Comparison of ENCODE assay signal across 1 cellular context in the genomic region with DNA sequence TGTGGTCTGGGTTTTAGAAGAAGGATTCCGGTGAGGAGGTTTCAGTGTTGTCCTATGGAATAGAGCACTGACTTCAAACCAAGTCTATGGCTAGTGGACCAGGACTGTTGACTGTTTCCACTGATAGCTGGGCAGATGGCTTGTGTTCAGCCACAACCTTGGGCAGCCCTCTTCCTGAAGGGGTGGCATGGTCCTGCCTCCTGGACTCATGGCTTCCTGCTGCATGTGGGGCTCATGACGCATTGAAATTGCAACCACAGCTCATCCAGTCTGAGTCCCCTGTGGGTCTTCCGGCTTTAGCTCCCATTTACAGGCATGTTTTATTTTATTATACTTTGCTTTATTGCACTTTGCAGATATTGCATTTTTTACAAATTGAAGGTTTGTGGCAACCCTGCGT.
TF ChIP-seq lines count a peak whose summit lies in the region.

No MANE protein-coding gene starts in this region.

TF ChIP-seq in K562, 482 proteins besides CTCF, POLR2A, EP300 and RAD21 (continued from another document and continues in another):
- TF ChIP-seq, protein P1, sequence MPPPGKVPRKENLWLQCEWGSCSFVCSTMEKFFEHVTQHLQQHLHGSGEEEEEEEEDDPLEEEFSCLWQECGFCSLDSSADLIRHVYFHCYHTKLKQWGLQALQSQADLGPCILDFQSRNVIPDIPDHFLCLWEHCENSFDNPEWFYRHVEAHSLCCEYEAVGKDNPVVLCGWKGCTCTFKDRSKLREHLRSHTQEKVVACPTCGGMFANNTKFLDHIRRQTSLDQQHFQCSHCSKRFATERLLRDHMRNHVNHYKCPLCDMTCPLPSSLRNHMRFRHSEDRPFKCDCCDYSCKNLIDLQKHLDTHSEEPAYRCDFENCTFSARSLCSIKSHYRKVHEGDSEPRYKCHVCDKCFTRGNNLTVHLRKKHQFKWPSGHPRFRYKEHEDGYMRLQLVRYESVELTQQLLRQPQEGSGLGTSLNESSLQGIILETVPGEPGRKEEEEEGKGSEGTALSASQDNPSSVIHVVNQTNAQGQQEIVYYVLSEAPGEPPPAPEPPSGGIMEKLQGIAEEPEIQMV (tag; conservative IDR thresholded peaks at IDR 0.05; ENCODE audit: low read depth) = no peak
- TF ChIP-seq PRPF4 (IDR thresholded peaks at IDR 0.05; ENCODE audit: insufficient read depth, low read depth, low read length, poor library complexity, severe bottlenecking) (no peak), ZNF444 (CRISPR knock-in tag; IDR thresholded peaks at IDR 0.05) (no peak), U2AF1 (optimal IDR thresholded peaks at IDR 0.05; ENCODE audit: low read depth, low read length) (no peak), TEAD4 (IDR thresholded peaks at IDR 0.05; ENCODE audit: low read length) (no peak), TEAD4 (CRISPR knock-in tag; IDR thresholded peaks at IDR 0.05; ENCODE audit: borderline replicate concordance) (no peak), ARHGAP35 (IDR thresholded peaks at IDR 0.05; ENCODE audit: partially characterized antibody) (no peak), ERF (CRISPR knock-in tag; IDR thresholded peaks at IDR 0.05) (peak; percentile 40; the same call in 1 of the 2 replicates), ZNF77 (CRISPR knock-in tag; IDR thresholded peaks at IDR 0.05) (no peak), FOXJ2 (tag; IDR thresholded peaks at IDR 0.05) (no peak), DMBX1 (CRISPR knock-in tag; IDR thresholded peaks at IDR 0.05; ENCODE audit: borderline replicate concordance) (peak; percentile 66; the same call in 1 of the 2 replicates)
- TF ChIP-seq, protein P2, sequence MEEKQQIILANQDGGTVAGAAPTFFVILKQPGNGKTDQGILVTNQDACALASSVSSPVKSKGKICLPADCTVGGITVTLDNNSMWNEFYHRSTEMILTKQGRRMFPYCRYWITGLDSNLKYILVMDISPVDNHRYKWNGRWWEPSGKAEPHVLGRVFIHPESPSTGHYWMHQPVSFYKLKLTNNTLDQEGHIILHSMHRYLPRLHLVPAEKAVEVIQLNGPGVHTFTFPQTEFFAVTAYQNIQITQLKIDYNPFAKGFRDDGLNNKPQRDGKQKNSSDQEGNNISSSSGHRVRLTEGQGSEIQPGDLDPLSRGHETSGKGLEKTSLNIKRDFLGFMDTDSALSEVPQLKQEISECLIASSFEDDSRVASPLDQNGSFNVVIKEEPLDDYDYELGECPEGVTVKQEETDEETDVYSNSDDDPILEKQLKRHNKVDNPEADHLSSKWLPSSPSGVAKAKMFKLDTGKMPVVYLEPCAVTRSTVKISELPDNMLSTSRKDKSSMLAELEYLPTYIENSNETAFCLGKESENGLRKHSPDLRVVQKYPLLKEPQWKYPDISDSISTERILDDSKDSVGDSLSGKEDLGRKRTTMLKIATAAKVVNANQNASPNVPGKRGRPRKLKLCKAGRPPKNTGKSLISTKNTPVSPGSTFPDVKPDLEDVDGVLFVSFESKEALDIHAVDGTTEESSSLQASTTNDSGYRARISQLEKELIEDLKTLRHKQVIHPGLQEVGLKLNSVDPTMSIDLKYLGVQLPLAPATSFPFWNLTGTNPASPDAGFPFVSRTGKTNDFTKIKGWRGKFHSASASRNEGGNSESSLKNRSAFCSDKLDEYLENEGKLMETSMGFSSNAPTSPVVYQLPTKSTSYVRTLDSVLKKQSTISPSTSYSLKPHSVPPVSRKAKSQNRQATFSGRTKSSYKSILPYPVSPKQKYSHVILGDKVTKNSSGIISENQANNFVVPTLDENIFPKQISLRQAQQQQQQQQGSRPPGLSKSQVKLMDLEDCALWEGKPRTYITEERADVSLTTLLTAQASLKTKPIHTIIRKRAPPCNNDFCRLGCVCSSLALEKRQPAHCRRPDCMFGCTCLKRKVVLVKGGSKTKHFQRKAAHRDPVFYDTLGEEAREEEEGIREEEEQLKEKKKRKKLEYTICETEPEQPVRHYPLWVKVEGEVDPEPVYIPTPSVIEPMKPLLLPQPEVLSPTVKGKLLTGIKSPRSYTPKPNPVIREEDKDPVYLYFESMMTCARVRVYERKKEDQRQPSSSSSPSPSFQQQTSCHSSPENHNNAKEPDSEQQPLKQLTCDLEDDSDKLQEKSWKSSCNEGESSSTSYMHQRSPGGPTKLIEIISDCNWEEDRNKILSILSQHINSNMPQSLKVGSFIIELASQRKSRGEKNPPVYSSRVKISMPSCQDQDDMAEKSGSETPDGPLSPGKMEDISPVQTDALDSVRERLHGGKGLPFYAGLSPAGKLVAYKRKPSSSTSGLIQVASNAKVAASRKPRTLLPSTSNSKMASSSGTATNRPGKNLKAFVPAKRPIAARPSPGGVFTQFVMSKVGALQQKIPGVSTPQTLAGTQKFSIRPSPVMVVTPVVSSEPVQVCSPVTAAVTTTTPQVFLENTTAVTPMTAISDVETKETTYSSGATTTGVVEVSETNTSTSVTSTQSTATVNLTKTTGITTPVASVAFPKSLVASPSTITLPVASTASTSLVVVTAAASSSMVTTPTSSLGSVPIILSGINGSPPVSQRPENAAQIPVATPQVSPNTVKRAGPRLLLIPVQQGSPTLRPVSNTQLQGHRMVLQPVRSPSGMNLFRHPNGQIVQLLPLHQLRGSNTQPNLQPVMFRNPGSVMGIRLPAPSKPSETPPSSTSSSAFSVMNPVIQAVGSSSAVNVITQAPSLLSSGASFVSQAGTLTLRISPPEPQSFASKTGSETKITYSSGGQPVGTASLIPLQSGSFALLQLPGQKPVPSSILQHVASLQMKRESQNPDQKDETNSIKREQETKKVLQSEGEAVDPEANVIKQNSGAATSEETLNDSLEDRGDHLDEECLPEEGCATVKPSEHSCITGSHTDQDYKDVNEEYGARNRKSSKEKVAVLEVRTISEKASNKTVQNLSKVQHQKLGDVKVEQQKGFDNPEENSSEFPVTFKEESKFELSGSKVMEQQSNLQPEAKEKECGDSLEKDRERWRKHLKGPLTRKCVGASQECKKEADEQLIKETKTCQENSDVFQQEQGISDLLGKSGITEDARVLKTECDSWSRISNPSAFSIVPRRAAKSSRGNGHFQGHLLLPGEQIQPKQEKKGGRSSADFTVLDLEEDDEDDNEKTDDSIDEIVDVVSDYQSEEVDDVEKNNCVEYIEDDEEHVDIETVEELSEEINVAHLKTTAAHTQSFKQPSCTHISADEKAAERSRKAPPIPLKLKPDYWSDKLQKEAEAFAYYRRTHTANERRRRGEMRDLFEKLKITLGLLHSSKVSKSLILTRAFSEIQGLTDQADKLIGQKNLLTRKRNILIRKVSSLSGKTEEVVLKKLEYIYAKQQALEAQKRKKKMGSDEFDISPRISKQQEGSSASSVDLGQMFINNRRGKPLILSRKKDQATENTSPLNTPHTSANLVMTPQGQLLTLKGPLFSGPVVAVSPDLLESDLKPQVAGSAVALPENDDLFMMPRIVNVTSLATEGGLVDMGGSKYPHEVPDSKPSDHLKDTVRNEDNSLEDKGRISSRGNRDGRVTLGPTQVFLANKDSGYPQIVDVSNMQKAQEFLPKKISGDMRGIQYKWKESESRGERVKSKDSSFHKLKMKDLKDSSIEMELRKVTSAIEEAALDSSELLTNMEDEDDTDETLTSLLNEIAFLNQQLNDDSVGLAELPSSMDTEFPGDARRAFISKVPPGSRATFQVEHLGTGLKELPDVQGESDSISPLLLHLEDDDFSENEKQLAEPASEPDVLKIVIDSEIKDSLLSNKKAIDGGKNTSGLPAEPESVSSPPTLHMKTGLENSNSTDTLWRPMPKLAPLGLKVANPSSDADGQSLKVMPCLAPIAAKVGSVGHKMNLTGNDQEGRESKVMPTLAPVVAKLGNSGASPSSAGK (IDR thresholded peaks at IDR 0.05) = 0 out of 2 replicates have a peak, but pooled peaks have one; percentile 13
- TF ChIP-seq, protein P3, sequence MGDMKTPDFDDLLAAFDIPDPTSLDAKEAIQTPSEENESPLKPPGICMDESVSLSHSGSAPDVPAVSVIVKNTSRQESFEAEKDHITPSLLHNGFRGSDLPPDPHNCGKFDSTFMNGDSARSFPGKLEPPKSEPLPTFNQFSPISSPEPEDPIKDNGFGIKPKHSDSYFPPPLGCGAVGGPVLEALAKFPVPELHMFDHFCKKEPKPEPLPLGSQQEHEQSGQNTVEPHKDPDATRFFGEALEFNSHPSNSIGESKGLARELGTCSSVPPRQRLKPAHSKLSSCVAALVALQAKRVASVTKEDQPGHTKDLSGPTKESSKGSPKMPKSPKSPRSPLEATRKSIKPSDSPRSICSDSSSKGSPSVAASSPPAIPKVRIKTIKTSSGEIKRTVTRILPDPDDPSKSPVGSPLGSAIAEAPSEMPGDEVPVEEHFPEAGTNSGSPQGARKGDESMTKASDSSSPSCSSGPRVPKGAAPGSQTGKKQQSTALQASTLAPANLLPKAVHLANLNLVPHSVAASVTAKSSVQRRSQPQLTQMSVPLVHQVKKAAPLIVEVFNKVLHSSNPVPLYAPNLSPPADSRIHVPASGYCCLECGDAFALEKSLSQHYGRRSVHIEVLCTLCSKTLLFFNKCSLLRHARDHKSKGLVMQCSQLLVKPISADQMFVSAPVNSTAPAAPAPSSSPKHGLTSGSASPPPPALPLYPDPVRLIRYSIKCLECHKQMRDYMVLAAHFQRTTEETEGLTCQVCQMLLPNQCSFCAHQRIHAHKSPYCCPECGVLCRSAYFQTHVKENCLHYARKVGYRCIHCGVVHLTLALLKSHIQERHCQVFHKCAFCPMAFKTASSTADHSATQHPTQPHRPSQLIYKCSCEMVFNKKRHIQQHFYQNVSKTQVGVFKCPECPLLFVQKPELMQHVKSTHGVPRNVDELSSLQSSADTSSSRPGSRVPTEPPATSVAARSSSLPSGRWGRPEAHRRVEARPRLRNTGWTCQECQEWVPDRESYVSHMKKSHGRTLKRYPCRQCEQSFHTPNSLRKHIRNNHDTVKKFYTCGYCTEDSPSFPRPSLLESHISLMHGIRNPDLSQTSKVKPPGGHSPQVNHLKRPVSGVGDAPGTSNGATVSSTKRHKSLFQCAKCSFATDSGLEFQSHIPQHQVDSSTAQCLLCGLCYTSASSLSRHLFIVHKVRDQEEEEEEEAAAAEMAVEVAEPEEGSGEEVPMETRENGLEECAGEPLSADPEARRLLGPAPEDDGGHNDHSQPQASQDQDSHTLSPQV (IDR thresholded peaks at IDR 0.05) = peak; percentile 79
- TF ChIP-seq, protein P4, sequence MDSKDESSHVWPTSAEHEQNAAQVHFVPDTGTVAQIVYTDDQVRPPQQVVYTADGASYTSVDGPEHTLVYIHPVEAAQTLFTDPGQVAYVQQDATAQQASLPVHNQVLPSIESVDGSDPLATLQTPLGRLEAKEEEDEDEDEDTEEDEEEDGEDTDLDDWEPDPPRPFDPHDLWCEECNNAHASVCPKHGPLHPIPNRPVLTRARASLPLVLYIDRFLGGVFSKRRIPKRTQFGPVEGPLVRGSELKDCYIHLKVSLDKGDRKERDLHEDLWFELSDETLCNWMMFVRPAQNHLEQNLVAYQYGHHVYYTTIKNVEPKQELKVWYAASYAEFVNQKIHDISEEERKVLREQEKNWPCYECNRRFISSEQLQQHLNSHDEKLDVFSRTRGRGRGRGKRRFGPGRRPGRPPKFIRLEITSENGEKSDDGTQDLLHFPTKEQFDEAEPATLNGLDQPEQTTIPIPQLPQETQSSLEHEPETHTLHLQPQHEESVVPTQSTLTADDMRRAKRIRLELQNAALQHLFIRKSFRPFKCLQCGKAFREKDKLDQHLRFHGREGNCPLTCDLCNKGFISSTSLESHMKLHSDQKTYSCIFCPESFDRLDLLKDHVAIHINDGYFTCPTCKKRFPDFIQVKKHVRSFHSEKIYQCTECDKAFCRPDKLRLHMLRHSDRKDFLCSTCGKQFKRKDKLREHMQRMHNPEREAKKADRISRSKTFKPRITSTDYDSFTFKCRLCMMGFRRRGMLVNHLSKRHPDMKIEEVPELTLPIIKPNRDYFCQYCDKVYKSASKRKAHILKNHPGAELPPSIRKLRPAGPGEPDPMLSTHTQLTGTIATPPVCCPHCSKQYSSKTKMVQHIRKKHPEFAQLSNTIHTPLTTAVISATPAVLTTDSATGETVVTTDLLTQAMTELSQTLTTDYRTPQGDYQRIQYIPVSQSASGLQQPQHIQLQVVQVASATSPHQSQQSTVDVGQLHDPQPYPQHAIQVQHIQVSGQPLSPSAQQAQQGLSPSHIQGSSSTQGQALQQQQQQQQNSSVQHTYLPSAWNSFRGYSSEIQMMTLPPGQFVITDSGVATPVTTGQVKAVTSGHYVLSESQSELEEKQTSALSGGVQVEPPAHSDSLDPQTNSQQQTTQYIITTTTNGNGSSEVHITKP (IDR thresholded peaks at IDR 0.05; ENCODE audit: partially characterized antibody) = peak; percentile 37
- TF ChIP-seq, protein P5, sequence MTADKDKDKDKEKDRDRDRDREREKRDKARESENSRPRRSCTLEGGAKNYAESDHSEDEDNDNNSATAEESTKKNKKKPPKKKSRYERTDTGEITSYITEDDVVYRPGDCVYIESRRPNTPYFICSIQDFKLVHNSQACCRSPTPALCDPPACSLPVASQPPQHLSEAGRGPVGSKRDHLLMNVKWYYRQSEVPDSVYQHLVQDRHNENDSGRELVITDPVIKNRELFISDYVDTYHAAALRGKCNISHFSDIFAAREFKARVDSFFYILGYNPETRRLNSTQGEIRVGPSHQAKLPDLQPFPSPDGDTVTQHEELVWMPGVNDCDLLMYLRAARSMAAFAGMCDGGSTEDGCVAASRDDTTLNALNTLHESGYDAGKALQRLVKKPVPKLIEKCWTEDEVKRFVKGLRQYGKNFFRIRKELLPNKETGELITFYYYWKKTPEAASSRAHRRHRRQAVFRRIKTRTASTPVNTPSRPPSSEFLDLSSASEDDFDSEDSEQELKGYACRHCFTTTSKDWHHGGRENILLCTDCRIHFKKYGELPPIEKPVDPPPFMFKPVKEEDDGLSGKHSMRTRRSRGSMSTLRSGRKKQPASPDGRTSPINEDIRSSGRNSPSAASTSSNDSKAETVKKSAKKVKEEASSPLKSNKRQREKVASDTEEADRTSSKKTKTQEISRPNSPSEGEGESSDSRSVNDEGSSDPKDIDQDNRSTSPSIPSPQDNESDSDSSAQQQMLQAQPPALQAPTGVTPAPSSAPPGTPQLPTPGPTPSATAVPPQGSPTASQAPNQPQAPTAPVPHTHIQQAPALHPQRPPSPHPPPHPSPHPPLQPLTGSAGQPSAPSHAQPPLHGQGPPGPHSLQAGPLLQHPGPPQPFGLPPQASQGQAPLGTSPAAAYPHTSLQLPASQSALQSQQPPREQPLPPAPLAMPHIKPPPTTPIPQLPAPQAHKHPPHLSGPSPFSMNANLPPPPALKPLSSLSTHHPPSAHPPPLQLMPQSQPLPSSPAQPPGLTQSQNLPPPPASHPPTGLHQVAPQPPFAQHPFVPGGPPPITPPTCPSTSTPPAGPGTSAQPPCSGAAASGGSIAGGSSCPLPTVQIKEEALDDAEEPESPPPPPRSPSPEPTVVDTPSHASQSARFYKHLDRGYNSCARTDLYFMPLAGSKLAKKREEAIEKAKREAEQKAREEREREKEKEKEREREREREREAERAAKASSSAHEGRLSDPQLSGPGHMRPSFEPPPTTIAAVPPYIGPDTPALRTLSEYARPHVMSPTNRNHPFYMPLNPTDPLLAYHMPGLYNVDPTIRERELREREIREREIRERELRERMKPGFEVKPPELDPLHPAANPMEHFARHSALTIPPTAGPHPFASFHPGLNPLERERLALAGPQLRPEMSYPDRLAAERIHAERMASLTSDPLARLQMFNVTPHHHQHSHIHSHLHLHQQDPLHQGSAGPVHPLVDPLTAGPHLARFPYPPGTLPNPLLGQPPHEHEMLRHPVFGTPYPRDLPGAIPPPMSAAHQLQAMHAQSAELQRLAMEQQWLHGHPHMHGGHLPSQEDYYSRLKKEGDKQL (CRISPR knock-in tag; IDR thresholded peaks at IDR 0.05; ENCODE audit: borderline replicate concordance) = no peak
- TF ChIP-seq, protein P6, sequence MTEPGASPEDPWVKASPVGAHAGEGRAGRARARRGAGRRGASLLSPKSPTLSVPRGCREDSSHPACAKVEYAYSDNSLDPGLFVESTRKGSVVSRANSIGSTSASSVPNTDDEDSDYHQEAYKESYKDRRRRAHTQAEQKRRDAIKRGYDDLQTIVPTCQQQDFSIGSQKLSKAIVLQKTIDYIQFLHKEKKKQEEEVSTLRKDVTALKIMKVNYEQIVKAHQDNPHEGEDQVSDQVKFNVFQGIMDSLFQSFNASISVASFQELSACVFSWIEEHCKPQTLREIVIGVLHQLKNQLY (CRISPR knock-in tag; conservative IDR thresholded peaks at IDR 0.05) = no peak
